ENCODE assay signal across 15 cellular contexts in genomic region chr20:14193885-14194284, GRCh38.
DNase-seq lines count a peak whose midpoint lies in the region; ATAC-seq and TF ChIP-seq lines count a peak whose summit lies in the region.
"Had no signal": no experiment of that assay in that cellular context is flagged by ENCODE, and none has a peak within 500 bp of the region (broad histone marks: within the 10 kb centered on the region; RNA-seq: fewer than 3 reads in every experiment).

No MANE protein-coding gene starts in this region.

- no peak overlapping the region for H2BK5ac ChIP-seq in neuronal stem cell (ENCODE audit: low read length)

- no peak overlapping the region for H3K27ac ChIP-seq in neuronal stem cell (replicated peaks; ENCODE audit: low read length)
- H3K27ac ChIP-seq: neutrophil had no signal

- H3K27me3 ChIP-seq in neuronal stem cell (ENCODE audit: control insufficient read depth in 3 of 3, insufficient read depth in 3 of 3, low read depth in 1 of 3, low read length in 3 of 3), result no peaks in the 10 kb centered on the region
- H3K27me3 ChIP-seq: neutrophil had no signal

- H2AK5ac ChIP-seq in neuronal stem cell (ENCODE audit: low read depth, low read length), result no peak overlapping the region

- no peak overlapping the region for H2BK120ac ChIP-seq in neuronal stem cell (ENCODE audit: low read depth, low read length)

- TF ChIP-seq CTCF in HFFc6 (IDR thresholded peaks at IDR 0.05) (peak; percentile 13; the same call in 1 of the 2 replicates), astrocyte of the spinal cord (IDR thresholded peaks at IDR 0.05; ENCODE audit: low read depth, low read length) (peak; percentile 10)

- DNase-seq in COLO829 (ENCODE audit: low spot score) (peak; percentile 64), HFFc6 (no peak), astrocyte of the spinal cord (ENCODE audit: low read depth, low spot score) (no peak), left lobe of liver (ENCODE audit: low spot score) (no peak), neuronal stem cell (ENCODE audit: low spot score) (no peak), HCEC 1CT (no peak)
- no peak for DNase-seq in stimulated activated naive CD4-positive, alpha-beta T cell (lab: John Stamatoyannopoulos, UW)
- DNase-seq: activated T-cell treated with anti-CD3 and anti-CD28 coated beads, Interleukin-2, amount 50 U/mL, for 4 hours; EL; midbrain; right cardiac atrium; T-helper 9 cell had no signal

- peaks cover 0 to 5% of the 10 kb centered on the region in 2 donors for H3K4me1 ChIP-seq in neuronal stem cell (ENCODE audit: control insufficient read depth in 2 of 2, insufficient read depth in 1 of 2, low read depth in 1 of 2, low read length in 2 of 2)

- H3K4me2 ChIP-seq in neuronal stem cell (ENCODE audit: insufficient read depth, low read length, poor library complexity, severe bottlenecking), result no peak overlapping the region

- H3K9ac ChIP-seq in neuronal stem cell (ENCODE audit: low read depth, low read length, poor library complexity), result no peak overlapping the region

- WGBS in neuronal stem cell (ENCODE audit: extremely low coverage in 2 of 2, insufficient read length in 2 of 2, insufficient replicate concordance in 1 of 2), 2 donors, result no CpG with 5 or more reads among the region's 2 CpGs

- no peak overlapping the region for H3K4me3 Mint-ChIP-seq in HFFc6
- H3K4me3 Mint-ChIP-seq: activated T-cell treated with anti-CD3 and anti-CD28 coated beads, Interleukin-2, amount 50 U/mL, for 4 hours had no signal

- H3K79me1 ChIP-seq in neuronal stem cell (ENCODE audit: low read depth, low read length), result no peaks in the 10 kb centered on the region

- no peak overlapping the region for H3K14ac ChIP-seq in neuronal stem cell (ENCODE audit: low read length)

- H2BK12ac ChIP-seq in neuronal stem cell (ENCODE audit: low read length), result no peak overlapping the region

- H3K9me3 ChIP-seq in neuronal stem cell (replicated peaks in 1 of 2; ENCODE audit: control insufficient read depth in 2 of 2, insufficient read depth in 1 of 2, low read depth in 1 of 2, low read length in 2 of 2), result no peaks in the 10 kb centered on the region
- H3K9me3 ChIP-seq: neutrophil had no signal

- no peak overlapping the region for H2AFZ ChIP-seq in neuronal stem cell (ENCODE audit: low read length)

- H3K23ac ChIP-seq in neuronal stem cell (ENCODE audit: low read depth, low read length, poor library complexity), result no peak overlapping the region

- ATAC-seq in left lobe of liver (peak; percentile 29), GM18520 (IDR thresholded peaks at IDR 0.05; ENCODE audit: unreplicated experiment) (no peak)
- ATAC-seq: activated T-cell treated with anti-CD3 and anti-CD28 coated beads, Interleukin-2, amount 50 U/mL, for 4 hours; GM12878; right cardiac atrium had no signal

- H3K27ac Mint-ChIP-seq in HFFc6, result no peak overlapping the region

- no peak overlapping the region for H3K4ac ChIP-seq in neuronal stem cell (ENCODE audit: low read length)

- no peak overlapping the region for H4K91ac ChIP-seq in neuronal stem cell (ENCODE audit: low read depth, low read length, poor library complexity)

- peaks cover 10% of the 10 kb centered on the region for H3K9me3 Mint-ChIP-seq in HFFc6

- H3K4me3 ChIP-seq in astrocyte of the spinal cord (ENCODE audit: low read depth, low read length) (no peak overlapping the region), neuronal stem cell (ENCODE audit: low read length in 2 of 2) (no peak overlapping the region)
- H3K4me3 ChIP-seq: GM12878 had no signal

- H3K4me1 Mint-ChIP-seq in HFFc6 (ENCODE audit: low read depth), result peaks cover 26% of the 10 kb centered on the region; the same call in 1 of the 2 replicates

- no peaks in the 10 kb centered on the region for H3K36me3 Mint-ChIP-seq in HFFc6 (ENCODE audit: low read depth)

- H4K8ac ChIP-seq in neuronal stem cell (ENCODE audit: low read depth, low read length), result no peak overlapping the region

- H3K18ac ChIP-seq in neuronal stem cell (ENCODE audit: low read length), result no peak overlapping the region

- H3K27me3 Mint-ChIP-seq in HFFc6 (ENCODE audit: insufficient read depth), result no peaks in the 10 kb centered on the region

- H2BK15ac ChIP-seq in neuronal stem cell (ENCODE audit: low read length), result no peak overlapping the region

- no peaks in the 10 kb centered on the region for H3K36me3 ChIP-seq in neuronal stem cell (replicated peaks in 1 of 2; ENCODE audit: control insufficient read depth in 2 of 2, insufficient read depth in 2 of 2, low read length in 2 of 2)
- H3K36me3 ChIP-seq: neutrophil had no signal

- in situ Hi-C loops in astrocyte of the spinal cord (cut with HindIII; ENCODE audit: low sequenced_read_pairs), result no loop called here
